ENCODE assay signal across 8 cellular contexts in genomic region chr13:49690990-49691886, GRCh38. TPM values are rescaled to one million over a fixed set of nuclear protein-coding genes. Genes with fewer than 3 reads are reported as not detected.
DNase-seq lines count a peak whose midpoint lies in the region; ATAC-seq, FAIRE-seq and TF ChIP-seq lines count a peak whose summit lies in the region.

EBPL (minus strand) TSS chr13:49691486; CDS start chr13:49691424, 62 bp downstream.

- H3K9ac ChIP-seq in astrocyte (ENCODE audit: low read length): peak within 1 kb of the TSS; percentile 76

- H3K4me1 ChIP-seq in astrocyte (ENCODE audit: insufficient read depth, low read length): peaks cover 11% of the 10 kb centered on the region
- H3K4me1 ChIP-seq in hepatocyte (ENCODE audit: insufficient read depth): peaks cover 10% of the 10 kb centered on the region
- H3K4me1 ChIP-seq in aorta (ENCODE audit: control insufficient read depth in 1 of 2, insufficient read depth in 2 of 2, low read length in 2 of 2): no peaks in the 10 kb centered on the region

- no peaks in the 10 kb centered on the region for H3K27me3 ChIP-seq in astrocyte (ENCODE audit: insufficient read depth, low read length)
- H3K27me3 ChIP-seq in hepatocyte: no peaks in the 10 kb centered on the region
- H3K27me3 ChIP-seq in aorta (ENCODE audit: control insufficient read depth in 1 of 2, insufficient read depth in 2 of 2, low read length in 1 of 2): no peaks in the 10 kb centered on the region

- 4% methylated on average over 47 of the region's 69 CpGs for WGBS in hepatocyte (ENCODE audit: low lambda C conversion rate, missing lambda C conversion rate)
- WGBS in aorta, 2 donors: 1% methylated on average over 56 to 69 of the region's 69 CpGs

- peaks cover 2% of the 10 kb centered on the region for H3K4me1 Mint-ChIP-seq in astrocyte (ENCODE audit: low read depth, unreplicated experiment)

- DNase-seq in NCI-H1694 (lab: John Stamatoyannopoulos, UW) (peak; percentile 74), T-helper 22 cell (ENCODE audit: low read depth) (peak; percentile 78), astrocyte (ENCODE audit: low read depth) (peak; percentile 76), hepatocyte (ENCODE audit: low spot score) (peak; percentile 94), renal cortical epithelial cell (ENCODE audit: low read depth) (peak; percentile 68), aorta (peak; percentile 97 to 99)

- H2AFZ ChIP-seq in astrocyte (ENCODE audit: low read depth, low read length): peak within 1 kb of the TSS; percentile 82
- peak within 1 kb of the TSS; percentile 93 for H2AFZ ChIP-seq in hepatocyte

- H3K27ac ChIP-seq in astrocyte (ENCODE audit: low read depth, low read length) (peak within 1 kb of the TSS; percentile 56), hepatocyte (peak within 1 kb of the TSS; percentile 88), aorta (ENCODE audit: low read depth in 1 of 2, low read length in 2 of 2) (peak within 1 kb of the TSS in 1 of 2 donors; percentile 30)

- H3K9me3 ChIP-seq in astrocyte (ENCODE audit: insufficient read depth, low read depth, low read length) (no peaks in the 10 kb centered on the region), hepatocyte (ENCODE audit: low read depth) (no peaks in the 10 kb centered on the region), aorta (ENCODE audit: control insufficient read depth, low read length) (no peaks in the 10 kb centered on the region)

- TF ChIP-seq CTCF in astrocyte (IDR thresholded peaks at IDR 0.05; ENCODE audit: insufficient read depth, low read depth, low read length) (no peak), hepatocyte (IDR thresholded peaks at IDR 0.05; ENCODE audit: poor library complexity) (no peak)

- H3K79me2 ChIP-seq in astrocyte (ENCODE audit: insufficient read depth, low read length): peaks cover 43% of the 10 kb centered on the region
- H3K79me2 ChIP-seq in hepatocyte: peaks cover 34% of the 10 kb centered on the region

- H4K20me1 ChIP-seq in astrocyte (ENCODE audit: insufficient read depth, low read length): peaks cover 22% of the 10 kb centered on the region
- no peaks in the 10 kb centered on the region for H4K20me1 ChIP-seq in hepatocyte (ENCODE audit: insufficient read depth, poor library complexity, severe bottlenecking)

- peaks cover 11% of the 10 kb centered on the region for H3K36me3 Mint-ChIP-seq in astrocyte (ENCODE audit: low read depth, unreplicated experiment)

- H3K4me3 Mint-ChIP-seq in astrocyte (ENCODE audit: unreplicated experiment): peak within 1 kb of the TSS; percentile 94

- H3K4me3 ChIP-seq in astrocyte (ENCODE audit: insufficient read depth, low read depth, low read length): peak within 1 kb of the TSS; percentile 74
- H3K4me3 ChIP-seq in hepatocyte: peak within 1 kb of the TSS; percentile 53
- peak within 1 kb of the TSS; percentile 82 to 92 for H3K4me3 ChIP-seq in aorta (ENCODE audit: low read length in 2 of 2)

- H3K4me2 ChIP-seq in astrocyte (ENCODE audit: low read length): peak within 1 kb of the TSS; percentile 88
- peak within 1 kb of the TSS; percentile 91 for H3K4me2 ChIP-seq in hepatocyte

- intact Hi-C loops in aorta (cut with DNase I): loop anchor here in 1 of 2 donors (10.0 kb wide), 1 partner anchor 104 kb away; the partner anchor contains the start of gene KPNA3

- no peaks in the 10 kb centered on the region for H3K27me3 Mint-ChIP-seq in astrocyte (ENCODE audit: low read depth, unreplicated experiment)

- FAIRE-seq in astrocyte (lab: Jason Lieb, UNC): no peak

- H3K9me3 Mint-ChIP-seq in astrocyte (ENCODE audit: unreplicated experiment): no peaks in the 10 kb centered on the region

- ATAC-seq in GM18502 (IDR thresholded peaks at IDR 0.05; ENCODE audit: poor library complexity, unreplicated experiment) (peak; percentile 96), HG02884 (IDR thresholded peaks at IDR 0.05; ENCODE audit: unreplicated experiment) (peak; percentile 96), aorta (ENCODE audit: low FRiP score) (peak; percentile 99)

- no peaks in the 10 kb centered on the region for H3K9me2 ChIP-seq in hepatocyte (replicated peaks; ENCODE audit: insufficient read depth)

- peak within 1 kb of the TSS; percentile 80 for H3K27ac Mint-ChIP-seq in astrocyte (ENCODE audit: unreplicated experiment)

- H3K36me3 ChIP-seq in astrocyte (ENCODE audit: insufficient read depth, low read length): no peaks in the 10 kb centered on the region
- H3K36me3 ChIP-seq in hepatocyte (replicated peaks; ENCODE audit: insufficient read depth, low read depth): no peaks in the 10 kb centered on the region
- H3K36me3 ChIP-seq in aorta (ENCODE audit: control insufficient read depth in 1 of 2, insufficient read depth in 2 of 2, low read length in 1 of 2): no peaks in the 10 kb centered on the region

RNA-seq across cellular contexts. Expression of gene EBPL, which starts in this region (rescaled TPM):
- total RNA-seq in astrocyte (57.6 and 62.1 TPM in 2 replicates), hepatocyte (174 and 180 TPM in 2 replicates), renal cortical epithelial cell (55.4 and 67.2 TPM in 2 replicates), aorta (10 to 100 TPM; 24.2 to 36.4 TPM)
- polyA plus RNA-seq in hepatocyte (109 and 135 TPM in 2 replicates), aorta (10 to 100 TPM; 23.7 to 31.7 TPM)
